In genomic region chr16:695355-696089, GRCh38 we compare ENCODE assay signal across 2 cellular contexts.
TF ChIP-seq lines count a peak whose summit lies in the region.

No MANE protein-coding gene starts in this region.

TF ChIP-seq in HCT116, 20 proteins besides CTCF, POLR2A, EP300 and RAD21:
- peak; percentile 41; the same call in 1 of the 2 replicates for TF ChIP-seq SP1 (IDR thresholded peaks at IDR 0.05; ENCODE audit: low read depth)
- peak; percentile 96 for TF ChIP-seq MAX (IDR thresholded peaks at IDR 0.05)
- no peak for TF ChIP-seq FOSL1 (IDR thresholded peaks at IDR 0.05; ENCODE audit: low read depth)
- peak; percentile 80; the same call in 1 of the 2 replicates for TF ChIP-seq CBX3 (IDR thresholded peaks at IDR 0.05; ENCODE audit: low read depth)
- TF ChIP-seq EZH2phosphoT487 (IDR thresholded peaks at IDR 0.05; ENCODE audit: borderline replicate concordance) = no peak
- TF ChIP-seq EGR1 (IDR thresholded peaks at IDR 0.05; ENCODE audit: low read depth) = no peak
- peak; percentile 59 for TF ChIP-seq YY1 (IDR thresholded peaks at IDR 0.05; ENCODE audit: extremely low read depth, insufficient replicate concordance, low read depth, low read length)
- peak; percentile 13 for TF ChIP-seq TCF7L2 (IDR thresholded peaks at IDR 0.05; ENCODE audit: borderline replicate concordance, extremely low read depth, insufficient read depth, insufficient read length)
- TF ChIP-seq ZFX (IDR thresholded peaks at IDR 0.05) = peak; percentile 84; the same call in 1 of the 2 replicates
- peak; percentile 55 for TF ChIP-seq POLR2AphosphoS5 (IDR thresholded peaks at IDR 0.05; ENCODE audit: low read depth, low read length)

TF ChIP-seq in HepG2, 621 proteins besides CTCF, POLR2A, EP300 and RAD21 (continues in another document):
- TF ChIP-seq DBP (CRISPR knock-in tag; IDR thresholded peaks at IDR 0.05; ENCODE audit: not compliant biosample characterization) (peak; percentile 54), SP2 (CRISPR knock-in tag; IDR thresholded peaks at IDR 0.05) (no peak), KDM2A (CRISPR knock-in tag; IDR thresholded peaks at IDR 0.05; ENCODE audit: borderline replicate concordance, low read depth) (0 out of 2 replicates have a peak, but pooled peaks have one; percentile 57), ZNF800 (CRISPR knock-in tag; IDR thresholded peaks at IDR 0.05) (peak; percentile 99), NR3C1 (CRISPR knock-in tag; IDR thresholded peaks at IDR 0.05) (0 out of 2 replicates have a peak, but pooled peaks have one; percentile 7), U2AF2 (IDR thresholded peaks at IDR 0.05; ENCODE audit: low read depth, low read length) (no peak), ZFP1 (CRISPR knock-in tag; IDR thresholded peaks at IDR 0.05) (no peak), ZBTB40 (IDR thresholded peaks at IDR 0.05) (no peak), ZBTB40 (CRISPR knock-in tag; IDR thresholded peaks at IDR 0.05) (peak; percentile 80; the same call in 1 of the 2 replicates), ZNF468 (CRISPR knock-in tag; IDR thresholded peaks at IDR 0.05) (peak; percentile 86; the same call in 1 of the 2 replicates), ZFP91 (CRISPR knock-in tag; IDR thresholded peaks at IDR 0.05; ENCODE audit: borderline replicate concordance) (peak; percentile 73), RFXANK (CRISPR knock-in tag; IDR thresholded peaks at IDR 0.05) (no peak), MYPOP (CRISPR knock-in tag; IDR thresholded peaks at IDR 0.05) (peak; percentile 3; the same call in 1 of the 2 replicates), ZNF883 (CRISPR knock-in tag; IDR thresholded peaks at IDR 0.05; ENCODE audit: not compliant biosample characterization) (no peak), ZNF558 (CRISPR knock-in tag; IDR thresholded peaks at IDR 0.05; ENCODE audit: borderline replicate concordance) (peak; percentile 66; the same call in 1 of the 2 replicates), KDM3A (CRISPR knock-in tag; IDR thresholded peaks at IDR 0.05; ENCODE audit: low read depth) (peak; percentile 75; the same call in 1 of the 2 replicates), KDM6A (CRISPR knock-in tag; IDR thresholded peaks at IDR 0.05; ENCODE audit: low read depth) (no peak), ZNF275 (CRISPR knock-in tag; IDR thresholded peaks at IDR 0.05; ENCODE audit: borderline replicate concordance) (0 out of 2 replicates have a peak, but pooled peaks have one; percentile 26), ZNF772 (CRISPR knock-in tag; IDR thresholded peaks at IDR 0.05) (peak; percentile 83; the same call in 1 of the 2 replicates), HNF4G (IDR thresholded peaks at IDR 0.05; ENCODE audit: borderline replicate concordance, low read depth, low read length) (no peak), HNF4G (CRISPR knock-in tag; IDR thresholded peaks at IDR 0.05; ENCODE audit: borderline replicate concordance, low read depth) (0 out of 2 replicates have a peak, but pooled peaks have one; percentile 23), EZH2 (conservative IDR thresholded peaks at IDR 0.05; ENCODE audit: low read depth, low read length) (0 out of 2 replicates have a peak, but pooled peaks have one; percentile 32), NR2F6 (IDR thresholded peaks at IDR 0.05) (no peak), NR2F6 (CRISPR knock-in tag; IDR thresholded peaks at IDR 0.05) (peak; percentile 36; the same call in 1 of the 2 replicates), ZNF710 (CRISPR knock-in tag; IDR thresholded peaks at IDR 0.05; ENCODE audit: borderline replicate concordance) (peak; percentile 52; the same call in 1 of the 2 replicates), ZBTB4 (CRISPR knock-in tag; IDR thresholded peaks at IDR 0.05; ENCODE audit: borderline replicate concordance) (peak; percentile 64; the same call in 1 of the 2 replicates), DNMT3B (CRISPR knock-in tag; conservative IDR thresholded peaks at IDR 0.05) (no peak)
